In the genomic region with DNA sequence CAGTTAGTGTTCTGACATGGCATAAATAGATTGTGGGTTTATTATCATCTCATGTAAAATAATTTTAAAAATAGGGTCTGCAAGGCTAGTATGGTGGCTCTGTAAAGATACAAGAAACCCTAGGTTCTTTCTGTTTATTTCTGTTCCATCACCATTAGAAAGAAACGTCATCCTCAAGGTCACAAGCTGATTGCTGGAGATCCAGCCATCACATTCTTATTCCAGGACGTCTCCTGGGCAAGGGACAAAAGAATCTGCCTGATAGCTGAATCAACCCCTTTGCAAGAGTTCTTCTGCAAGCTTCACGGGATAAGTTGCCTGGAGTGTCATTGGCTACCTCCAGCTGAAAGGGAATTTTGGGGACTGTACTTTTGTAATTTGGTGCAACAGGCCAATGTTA, we compare ENCODE assay signal across 24 cellular contexts.
"Had no signal": no experiment of that assay in that cellular context is flagged by ENCODE, and none has a peak within 500 bp of the region (broad histone marks: within the 10 kb centered on the region; RNA-seq: fewer than 3 reads in every experiment).

No MANE protein-coding gene starts in this region.

- H3K4me1 ChIP-seq: left lung, lower lobe of right lung had no signal

- H3K9me3 ChIP-seq: left lung, lower lobe of right lung, ovary, right atrium auricular region, right lobe of liver, suprapubic skin, thoracic aorta, tibial artery, uterus had no signal

- H3K27ac Mint-ChIP-seq: mesothelial cell of epicardium; progenitor cell of endocrine pancreas; stimulated activated naive CD8-positive, alpha-beta T cell treated with anti-CD3 and anti-CD28 coated beads, Interleukin-15, Interleukin-2, amounts not matched to agents 100 ng/mL and 50 ng/mL, for 24 hours had no signal

- H3K4me2 ChIP-seq: smooth muscle cell had no signal

- H3K27me3 ChIP-seq: left lung, ovary, right atrium auricular region, right lobe of liver, suprapubic skin, tibial artery, uterus had no signal

- H3K4me1 Mint-ChIP-seq: mesothelial cell of epicardium had no signal

- FAIRE-seq: kidney had no signal

- H3K4me3 Mint-ChIP-seq: mesothelial cell of epicardium; natural killer cell treated with Interleukin-12 subunit alpha and Interleukin-12 subunit beta and Interleukin-15 and Interleukin-18, amount 100 ng/mL, for 72 hours; stimulated activated naive CD8-positive, alpha-beta T cell treated with anti-CD3 and anti-CD28 coated beads, Interleukin-15, Interleukin-2, amounts not matched to agents 100 ng/mL and 50 ng/mL, for 24 hours had no signal

- ATAC-seq: left lung; lower lobe of right lung; natural killer cell treated with Interleukin-12 subunit alpha and Interleukin-12 subunit beta and Interleukin-15 and Interleukin-18, amount 100 ng/mL, for 72 hours had no signal

- H3K36me3 Mint-ChIP-seq: mesothelial cell of epicardium; natural killer cell treated with Interleukin-12 subunit alpha and Interleukin-12 subunit beta and Interleukin-15 and Interleukin-18, amount 100 ng/mL, for 72 hours had no signal

- H3K27me3 Mint-ChIP-seq: naive B cell; natural killer cell treated with Interleukin-12 subunit alpha and Interleukin-12 subunit beta and Interleukin-15 and Interleukin-18, amount 100 ng/mL, for 72 hours; progenitor cell of endocrine pancreas; stimulated activated naive CD8-positive, alpha-beta T cell treated with anti-CD3 and anti-CD28 coated beads, Interleukin-15, Interleukin-2, amounts not matched to agents 100 ng/mL and 50 ng/mL, for 24 hours had no signal

- DNase-seq: hippocampal formation; kidney; left colon; left lung; lower lobe of right lung; mammary epithelial cell; mesendoderm; naive B cell; ovary; right lobe of liver; stimulated activated CD4-positive, alpha-beta T cell treated with anti-CD3 and anti-CD28 coated beads, Interleukin-1b, Interleukin-23, amount 100 ng/mL, for 48 hours; stimulated activated CD4-positive, alpha-beta T cell treated with anti-CD3 and anti-CD28 coated beads, Interleukin-4, amount 100 ng/mL, for 1 hour; stimulated activated naive CD4-positive, alpha-beta T cell; tibial artery; trophoblast cell; uterus had no signal

- H3K36me3 ChIP-seq: left lung, lower lobe of right lung, ovary, right atrium auricular region, right lobe of liver, suprapubic skin, thoracic aorta, tibial artery, uterus had no signal

- H3K27ac ChIP-seq: left lung, lower lobe of right lung, ovary, right atrium auricular region, right lobe of liver, suprapubic skin, thoracic aorta, tibial artery, uterus had no signal

- H3K4me3 ChIP-seq: left lung, lower lobe of right lung, ovary, right atrium auricular region, right lobe of liver, smooth muscle cell, suprapubic skin, thoracic aorta, tibial artery, uterus had no signal
